ENCODE assay signal across 25 cellular contexts in the genomic region with DNA sequence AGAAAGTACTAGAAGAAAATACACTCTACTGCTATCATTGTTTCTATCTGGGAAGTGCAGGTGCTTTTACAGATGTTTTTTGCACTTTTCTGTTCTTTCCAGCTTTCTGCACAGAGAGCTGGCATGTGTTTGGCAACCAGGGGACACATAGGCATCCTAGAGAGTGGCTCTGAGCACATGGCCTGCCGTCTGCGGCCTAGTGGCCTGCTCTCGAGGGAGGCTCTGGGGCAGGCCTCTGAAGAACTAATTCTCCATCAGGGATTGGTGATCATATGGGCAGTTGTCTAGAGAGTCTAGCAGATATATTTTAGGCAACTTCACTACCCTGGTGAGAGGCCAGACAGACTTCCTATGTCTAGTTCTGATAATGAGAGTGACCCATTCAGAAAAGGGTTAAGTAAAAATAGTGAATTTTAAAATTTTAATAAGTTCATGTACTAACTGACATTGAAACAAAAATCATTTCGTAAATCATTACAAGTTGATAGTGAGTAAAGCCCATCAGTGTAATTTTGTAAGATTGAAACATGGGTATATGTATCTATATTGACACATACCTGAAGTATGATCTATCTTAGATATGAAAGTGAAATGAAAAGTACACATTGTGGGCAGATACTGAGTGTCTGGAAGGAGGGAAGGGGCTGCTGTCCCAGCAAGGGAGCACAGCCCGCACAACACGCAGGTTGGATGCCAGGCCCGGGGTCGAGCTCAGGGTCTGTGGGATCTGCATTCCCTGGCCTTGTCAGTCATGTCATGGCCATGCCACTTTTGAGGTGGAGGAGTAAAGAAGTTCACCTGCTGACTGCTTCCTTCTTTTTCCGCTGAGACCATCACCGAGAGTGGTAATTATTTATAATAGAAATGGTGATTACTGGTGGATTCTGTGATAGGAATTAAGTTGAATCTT.
DNase-seq lines count a peak whose midpoint lies in the region; ATAC-seq and TF ChIP-seq lines count a peak whose summit lies in the region.
"Had no signal": no experiment of that assay in that cellular context is flagged by ENCODE, and none has a peak within 500 bp of the region (broad histone marks: within the 10 kb centered on the region; RNA-seq: fewer than 3 reads in every experiment).

No MANE protein-coding gene starts in this region.

- no peak overlapping the region for H4K5ac ChIP-seq in IMR-90 (ENCODE audit: low read depth, low read length)

- H3K4me2 ChIP-seq in SK-N-SH (no peak overlapping the region), IMR-90 (ENCODE audit: low read depth, low read length) (no peak overlapping the region)
- H3K4me2 ChIP-seq: PC-9 had no signal

- H3K27me3 ChIP-seq in SK-N-SH (ENCODE audit: insufficient read depth) (no peaks in the 10 kb centered on the region), IMR-90 (ENCODE audit: control insufficient read depth, insufficient read depth, low read length) (peaks cover 4% of the 10 kb centered on the region)

- ATAC-seq in SK-N-SH treated with all-trans-retinoic acid at 6 μM for 48 hours (no peak), IMR-90 (ENCODE audit: low read depth) (no peak), left cardiac atrium (no peak)
- peak; percentile 82 to 88 for ATAC-seq in activated T-cell treated with anti-CD3 and anti-CD28 coated beads, Interleukin-2, amount 50 U/mL, for 4 hours
- ATAC-seq: HepG2 had no signal

- WGBS in SK-N-SH (ENCODE audit: low lambda C conversion rate): 91% methylated on average over 10 of the region's 10 CpGs
- WGBS in IMR-90 (ENCODE audit: extremely low coverage in 2 of 2, insufficient read length in 1 of 2), 2 experiments: no CpG with 5 or more reads among the region's 10 CpGs

- no peak overlapping the region for H3K4ac ChIP-seq in IMR-90 (ENCODE audit: low read depth, low read length)

- H3F3A ChIP-seq in SK-N-SH (replicated peaks; ENCODE audit: insufficient read depth): no peaks in the 10 kb centered on the region

- H3K4me1 ChIP-seq in SK-N-SH (ENCODE audit: control insufficient read depth in 1 of 2, insufficient read depth in 2 of 2, low read depth in 1 of 2, low read length in 1 of 2) (peaks cover 8 to 45% of the 10 kb centered on the region in 2 experiments; a peak in 3 of 4 replicates), IMR-90 (ENCODE audit: control insufficient read depth, insufficient read depth, low read length) (peaks cover 2% of the 10 kb centered on the region; the same call in 1 of the 2 replicates)

- H3K36me3 ChIP-seq in SK-N-SH (replicated peaks in 1 of 2; ENCODE audit: control insufficient read depth in 1 of 2, insufficient read depth in 2 of 2, low read length in 1 of 2) (no peaks in the 10 kb centered on the region), IMR-90 (ENCODE audit: control insufficient read depth, insufficient read depth, low read length) (no peaks in the 10 kb centered on the region)
- H3K36me3 ChIP-seq: HAP-1 had no signal

- CTCF ChIA-PET in SK-N-SH (lab: Yijun Ruan, JAX): interaction anchor here (0.7 to 1.6 kb wide), 4 partner anchors 10 to 65 kb away, joined by 3 to 4 read pairs (median 4); no protein-coding TSS in a partner anchor
- CTCF ChIA-PET in IMR-90 (lab: Yijun Ruan, JAX): no interaction called here
- CTCF ChIA-PET in activated CD4-positive, alpha-beta memory T cell treated with anti-CD3 and anti-CD28 coated beads for 36 hours (lab: Charles Lee): no interaction called here

- POLR2A ChIA-PET in SK-N-SH (lab: Yijun Ruan, JAX) (interaction anchor here (0.5 to 1.0 kb wide), 3 partner anchors 19 to 96 kb away, joined by 3 read pairs; no protein-coding TSS in a partner anchor), IMR-90 (lab: Charles Lee; ENCODE audit: unreplicated experiment) (interaction anchor here (0.6 kb wide), 1 partner anchor 20 kb away, joined by 3 read pairs; no protein-coding TSS in a partner anchor)
- POLR2A ChIA-PET in activated CD4-positive, alpha-beta memory T cell treated with anti-CD3 and anti-CD28 coated beads for 36 hours (lab: Charles Lee): interaction anchor here (0.7 kb wide), 1 partner anchor 136 kb away, joined by 3 read pairs; no protein-coding TSS in a partner anchor

- peaks cover 2% of the 10 kb centered on the region for H3K27me3 Mint-ChIP-seq in activated T-cell treated with anti-CD3 and anti-CD28 coated beads, Interleukin-2, amount 50 U/mL, for 4 hours (ENCODE audit: low read depth)
- H3K27me3 Mint-ChIP-seq in activated T-cell treated with anti-CD3 and anti-CD28 coated beads, Interleukin-2, amount 50 U/mL, for 24 hours: peaks cover 11% of the 10 kb centered on the region
- H3K27me3 Mint-ChIP-seq in osteocyte (ENCODE audit: unreplicated experiment): peaks cover 23% of the 10 kb centered on the region
- peaks cover 2% of the 10 kb centered on the region for H3K27me3 Mint-ChIP-seq in activated CD4-positive, alpha-beta memory T cell treated with anti-CD3 and anti-CD28 coated beads for 36 hours

- BruUV-seq in IMR-90 (replicated peaks; lab: Mats Ljungman, UMichigan): no TSS peak

- H3K79me1 ChIP-seq in IMR-90 (ENCODE audit: low read depth in 1 of 2, low read length in 2 of 2): no peaks in the 10 kb centered on the region

- no peaks in the 10 kb centered on the region for H4K20me1 ChIP-seq in SK-N-SH (ENCODE audit: insufficient read depth)
- no peaks in the 10 kb centered on the region for H4K20me1 ChIP-seq in IMR-90 (ENCODE audit: insufficient read depth, low read length)

- H3K23ac ChIP-seq in IMR-90 (ENCODE audit: low read depth, low read length): no peak overlapping the region

- intact Hi-C loops in IMR-90 (cut with micrococcal nuclease) (no loop called here), left cardiac atrium (cut with DNase I) (no loop called here)
- intact Hi-C loops in activated CD4-positive, alpha-beta memory T cell treated with anti-CD3 and anti-CD28 coated beads for 36 hours (cut with micrococcal nuclease): no loop called here

- no peak overlapping the region for H3K9ac ChIP-seq in SK-N-SH
- no peak overlapping the region for H3K9ac ChIP-seq in IMR-90 (ENCODE audit: low read depth, low read length)

- no peak for TF ChIP-seq POLR2A in IMR-90 (IDR thresholded peaks at IDR 0.05; ENCODE audit: low read depth, low read length)

- H3K56ac ChIP-seq in IMR-90 (ENCODE audit: extremely low read depth, insufficient read depth, low read length): no peak overlapping the region

- in situ Hi-C loops in IMR-90 (cut with MboI; ENCODE audit: low sequenced_read_pairs): no loop called here

- TF ChIP-seq RAD21 in SK-N-SH (IDR thresholded peaks at IDR 0.05; ENCODE audit: low read length) (no peak), IMR-90 (IDR thresholded peaks at IDR 0.05; ENCODE audit: low read length) (no peak)

- H2BK5ac ChIP-seq in IMR-90 (ENCODE audit: low read depth, low read length, poor library complexity, severe bottlenecking): no peak overlapping the region

- TF ChIP-seq CTCF in SK-N-SH (IDR thresholded peaks at IDR 0.05): no peak
- no peak for TF ChIP-seq CTCF in IMR-90 (conservative IDR thresholded peaks at IDR 0.05; ENCODE audit: low read depth, low read length)
- TF ChIP-seq CTCF in osteocyte (IDR thresholded peaks at IDR 0.05): no peak

- TF ChIP-seq EP300 in SK-N-SH (IDR thresholded peaks at IDR 0.05; ENCODE audit: borderline replicate concordance in 1 of 2, low read depth in 1 of 2, low read length in 1 of 2): no peak

- H4K91ac ChIP-seq in IMR-90 (ENCODE audit: insufficient read depth, low read depth, low read length): no peak overlapping the region

- H2AK9ac ChIP-seq in IMR-90 (replicated peaks; ENCODE audit: low read depth, low read length, poor library complexity): no peak overlapping the region

- H2AK5ac ChIP-seq in IMR-90 (ENCODE audit: low read depth, low read length): no peak overlapping the region

- H2AFZ ChIP-seq in SK-N-SH (ENCODE audit: low read depth): no peak overlapping the region
- H2AFZ ChIP-seq in IMR-90 (replicated peaks; ENCODE audit: low read length, poor library complexity): peak overlapping the region; percentile 26
- H2AFZ ChIP-seq: PC-9 had no signal

- H3K4me1 Mint-ChIP-seq in activated T-cell treated with anti-CD3 and anti-CD28 coated beads, Interleukin-2, amount 50 U/mL, for 4 hours (ENCODE audit: low read depth): peaks cover 3% of the 10 kb centered on the region
- peaks cover 24% of the 10 kb centered on the region for H3K4me1 Mint-ChIP-seq in activated T-cell treated with anti-CD3 and anti-CD28 coated beads, Interleukin-2, amount 50 U/mL, for 24 hours (ENCODE audit: low read depth)
- no peaks in the 10 kb centered on the region for H3K4me1 Mint-ChIP-seq in osteocyte (ENCODE audit: unreplicated experiment)
- peaks cover 10% of the 10 kb centered on the region for H3K4me1 Mint-ChIP-seq in activated CD4-positive, alpha-beta memory T cell treated with anti-CD3 and anti-CD28 coated beads for 36 hours (ENCODE audit: low read depth)

- no peak overlapping the region for H3K18ac ChIP-seq in IMR-90 (ENCODE audit: low read depth, low read length)

- H2BK15ac ChIP-seq in IMR-90 (ENCODE audit: low read depth, low read length): no peak overlapping the region

- no peaks in the 10 kb centered on the region for H3K36me3 Mint-ChIP-seq in activated T-cell treated with anti-CD3 and anti-CD28 coated beads, Interleukin-2, amount 50 U/mL, for 4 hours (ENCODE audit: insufficient read depth)
- H3K36me3 Mint-ChIP-seq in activated T-cell treated with anti-CD3 and anti-CD28 coated beads, Interleukin-2, amount 50 U/mL, for 24 hours (ENCODE audit: low read depth): no peaks in the 10 kb centered on the region
- no peaks in the 10 kb centered on the region for H3K36me3 Mint-ChIP-seq in osteocyte (ENCODE audit: unreplicated experiment)
- no peaks in the 10 kb centered on the region for H3K36me3 Mint-ChIP-seq in activated CD4-positive, alpha-beta memory T cell treated with anti-CD3 and anti-CD28 coated beads for 36 hours
- H3K36me3 Mint-ChIP-seq: CD14-positive monocyte had no signal

- dilution Hi-C loops in IMR-90 (cut with HindIII; ENCODE audit: low sequenced_read_pairs, unreplicated experiment): no loop called here

- no peaks in the 10 kb centered on the region; the same call in 1 of the 2 replicates for H3K9me1 ChIP-seq in IMR-90 (ENCODE audit: insufficient read depth, low read length)

- H3K9me2 ChIP-seq in SK-N-SH: no peaks in the 10 kb centered on the region

- H2BK20ac ChIP-seq in IMR-90 (ENCODE audit: low read depth, low read length): no peak overlapping the region

- H2BK120ac ChIP-seq in IMR-90 (ENCODE audit: low read depth, low read length): no peak overlapping the region

- no peak overlapping the region for H3K4me3 Mint-ChIP-seq in activated T-cell treated with anti-CD3 and anti-CD28 coated beads, Interleukin-2, amount 50 U/mL, for 4 hours
- no peak overlapping the region for H3K4me3 Mint-ChIP-seq in activated T-cell treated with anti-CD3 and anti-CD28 coated beads, Interleukin-2, amount 50 U/mL, for 24 hours
- H3K4me3 Mint-ChIP-seq in osteocyte (ENCODE audit: unreplicated experiment): no peak overlapping the region
- H3K4me3 Mint-ChIP-seq in activated CD4-positive, alpha-beta memory T cell treated with anti-CD3 and anti-CD28 coated beads for 36 hours: no peak overlapping the region
- H3K4me3 Mint-ChIP-seq: CD14-positive monocyte had no signal

- H3K79me2 ChIP-seq in SK-N-SH (ENCODE audit: insufficient read depth): 0 out of 2 replicates have a peak, but pooled peaks cover 3% of the 10 kb centered on the region

- H3K27ac ChIP-seq in SK-N-SH (ENCODE audit: low read depth in 2 of 2, low read length in 1 of 2) (peak overlapping the region in 1 of 2 experiments; percentile 79; a peak in 2 of 4 replicates), IMR-90 (ENCODE audit: insufficient read depth, low read length) (no peak overlapping the region)
- H3K27ac ChIP-seq: 22Rv1, HL-60, PC-9 had no signal

- no peak overlapping the region for H3K14ac ChIP-seq in IMR-90 (replicated peaks; ENCODE audit: low read depth, low read length)

- no peak overlapping the region for H4K8ac ChIP-seq in IMR-90 (ENCODE audit: low read depth in 2 of 2, low read length in 2 of 2)

- H3K4me3 ChIP-seq in SK-N-SH (ENCODE audit: low read depth in 2 of 2, low read length in 1 of 2) (no peak overlapping the region), IMR-90 (ENCODE audit: insufficient read depth, low read depth, low read length) (no peak overlapping the region)
- H3K4me3 ChIP-seq: HAP-1, PC-9 had no signal

- DNase-seq in SK-N-SH: no peak
- DNase-seq in activated T-cell treated with anti-CD3 and anti-CD28 coated beads, Interleukin-2, amount 50 U/mL, for 4 hours: no peak
- no peak for DNase-seq in activated T-cell treated with anti-CD3 and anti-CD28 coated beads, Interleukin-2, amount 50 U/mL, for 24 hours
- no peak for DNase-seq in IMR-90
- peak; percentile 76 for DNase-seq in osteocyte (ENCODE audit: extremely low spot score, unreplicated experiment)
- DNase-seq in left cardiac atrium: no peak
- DNase-seq in activated CD4-positive, alpha-beta memory T cell treated with anti-CD3 and anti-CD28 coated beads for 36 hours: no peak
- DNase-seq: ACHN, GDM1, KBM-7, MM.1S, NCI-H1436 treated with DMSO at 0.1 percent for 48 hours, NCI-H2029, NCI-H226, NCI-H510A treated with DMSO at 0.1 percent for 48 hours, NCI-H748 treated with DMSO at 0.1 percent for 48 hours, PC-9, RPMI8226, SHP77 had no signal

- H3K9me3 Mint-ChIP-seq in activated T-cell treated with anti-CD3 and anti-CD28 coated beads, Interleukin-2, amount 50 U/mL, for 4 hours: no peaks in the 10 kb centered on the region
- no peaks in the 10 kb centered on the region for H3K9me3 Mint-ChIP-seq in activated T-cell treated with anti-CD3 and anti-CD28 coated beads, Interleukin-2, amount 50 U/mL, for 24 hours
- no peaks in the 10 kb centered on the region for H3K9me3 Mint-ChIP-seq in osteocyte (ENCODE audit: unreplicated experiment)
- no peaks in the 10 kb centered on the region for H3K9me3 Mint-ChIP-seq in activated CD4-positive, alpha-beta memory T cell treated with anti-CD3 and anti-CD28 coated beads for 36 hours

- no peak overlapping the region for H3K27ac Mint-ChIP-seq in activated T-cell treated with anti-CD3 and anti-CD28 coated beads, Interleukin-2, amount 50 U/mL, for 24 hours
- H3K27ac Mint-ChIP-seq in osteocyte (ENCODE audit: unreplicated experiment): no peak overlapping the region
- no peak overlapping the region for H3K27ac Mint-ChIP-seq in activated CD4-positive, alpha-beta memory T cell treated with anti-CD3 and anti-CD28 coated beads for 36 hours

- H3K9me3 ChIP-seq in SK-N-SH (no peaks in the 10 kb centered on the region), IMR-90 (ENCODE audit: control insufficient read depth, insufficient read depth, low read length) (no peaks in the 10 kb centered on the region)
- H3K9me3 ChIP-seq: HAP-1 had no signal

Comparison
In these comparisons a context has a peak if more than half of its experiments do, and no peak if none do; other contexts are left out.
1. ATAC-seq: peak in activated T-cell treated with anti-CD3 and anti-CD28 coated beads, Interleukin-2, amount 50 U/mL, for 4 hours (2 of 2); none in SK-N-SH treated with all-trans-retinoic acid at 6 μM for 48 hours (single experiment), IMR-90 (single experiment) and left cardiac atrium (0 of 2).